In genomic region chr2:203018181-203018580, GRCh38 we compare ENCODE assay signal across 8 cellular contexts. TPM values are rescaled to one million over a fixed set of nuclear protein-coding genes. Genes with fewer than 3 reads are reported as not detected.
DNase-seq lines count a peak whose midpoint lies in the region; ATAC-seq and TF ChIP-seq lines count a peak whose summit lies in the region.

No MANE protein-coding gene starts in this region.

- H3K4ac ChIP-seq in neuronal stem cell (ENCODE audit: low read length): no peak overlapping the region

- H3K4me3 ChIP-seq in PC-3 (ENCODE audit: low read length): peak overlapping the region; percentile 60
- H3K4me3 ChIP-seq in epithelial cell of esophagus (ENCODE audit: low read length): peak overlapping the region; percentile 92
- H3K4me3 ChIP-seq in neuronal stem cell (ENCODE audit: low read length in 2 of 2): peak overlapping the region in 1 of 2 donors; percentile 25

- H3K27ac ChIP-seq in PC-3 (ENCODE audit: low read length) (no peak overlapping the region), neuronal stem cell (replicated peaks; ENCODE audit: low read length) (no peak overlapping the region)

- WGBS in neuronal stem cell (ENCODE audit: extremely low coverage in 2 of 2, insufficient read length in 2 of 2, insufficient replicate concordance in 1 of 2), 2 donors: no CpG with 5 or more reads among the region's 1 CpG

- intact Hi-C loops in Calu3 (cut with micrococcal nuclease; ENCODE audit: unreplicated experiment): loop anchor here (10.0 kb wide), 1 partner anchor 383 kb away; the partner anchor contains the start of gene FAM117B
- intact Hi-C loops in PC-3 (cut with micrococcal nuclease): no loop called here

- H3K36me3 Mint-ChIP-seq in Calu3 (ENCODE audit: insufficient read depth, unreplicated experiment): peaks cover 33% of the 10 kb centered on the region

- H3K18ac ChIP-seq in neuronal stem cell (ENCODE audit: low read length): no peak overlapping the region

- H2BK12ac ChIP-seq in neuronal stem cell (ENCODE audit: low read length): no peak overlapping the region

- ATAC-seq in PC-3 (no peak), HG03378 (IDR thresholded peaks at IDR 0.05; ENCODE audit: unreplicated experiment) (no peak)

- no peaks in the 10 kb centered on the region for H3K9me2 ChIP-seq in PC-3 (replicated peaks; ENCODE audit: low read length)

- H2BK5ac ChIP-seq in neuronal stem cell (ENCODE audit: low read length): no peak overlapping the region

- no peak overlapping the region for H3K23ac ChIP-seq in neuronal stem cell (ENCODE audit: low read depth, low read length, poor library complexity)

- peaks cover 25% of the 10 kb centered on the region for H3K4me1 Mint-ChIP-seq in Calu3 (ENCODE audit: low read depth, unreplicated experiment)

- H3K79me2 ChIP-seq in PC-3 (ENCODE audit: low read length): peaks cover 57% of the 10 kb centered on the region

- H4K20me1 ChIP-seq in PC-3 (ENCODE audit: low read length): 0 out of 2 replicates have a peak, but pooled peaks cover 2% of the 10 kb centered on the region

- CTCF ChIA-PET in Calu3 (lab: Charles Lee): interaction anchor here (0.6 to 1.9 kb wide), 2 partner anchors 107 to 226 kb away, joined by 4 to 7 read pairs; partner anchors contain the start of genes CARF and WDR12
- CTCF ChIA-PET in PC-3 (lab: Charles Lee): interaction anchor here (0.6 kb wide), 1 partner anchor 1785 kb away, joined by 3 read pairs; no protein-coding TSS in a partner anchor

- peak overlapping the region; percentile 67 for H3K4me3 Mint-ChIP-seq in Calu3 (ENCODE audit: low read depth, unreplicated experiment)

- no TSS peak for BruUV-seq in Calu3 (replicated peaks; lab: Mats Ljungman, UMichigan)
- no TSS peak for BruUV-seq in PC-3 (replicated peaks; lab: Mats Ljungman, UMichigan)

- no peak for DNase-seq in Calu3
- DNase-seq in PC-3: no peak
- peak; percentile 20 for DNase-seq in epithelial cell of esophagus (ENCODE audit: low read depth)
- no peak for DNase-seq in neuronal stem cell (ENCODE audit: low spot score)
- DNase-seq in NCI-H1436 treated with DMSO at 0.1 percent for 48 hours (lab: John Stamatoyannopoulos, UW): no peak
- DNase-seq in activated CD4-positive, CD25-positive, alpha-beta regulatory T cell treated with anti-CD3 and anti-CD28 coated beads, Interleukin-2, amount 50 U/mL, for 72 hours: no peak
- DNase-seq in ureter (ENCODE audit: low spot score): no peak

- H3K79me1 ChIP-seq in neuronal stem cell (ENCODE audit: low read depth, low read length): no peaks in the 10 kb centered on the region

- H3K4me1 ChIP-seq in PC-3 (ENCODE audit: insufficient read depth, low read length) (peaks cover 44% of the 10 kb centered on the region), neuronal stem cell (ENCODE audit: control insufficient read depth in 2 of 2, insufficient read depth in 1 of 2, low read depth in 1 of 2, low read length in 2 of 2) (peaks cover 3 to 18% of the 10 kb centered on the region in 2 donors)

- no peak overlapping the region for H2AK5ac ChIP-seq in neuronal stem cell (ENCODE audit: low read depth, low read length)

- POLR2A ChIA-PET in PC-3 (lab: Charles Lee; ENCODE audit: unreplicated experiment): interaction anchor here (0.6 kb wide), 2 partner anchors 15 to 85 kb away, joined by 7 read pairs; no protein-coding TSS in a partner anchor

- H2BK15ac ChIP-seq in neuronal stem cell (ENCODE audit: low read length): no peak overlapping the region

- H3K14ac ChIP-seq in neuronal stem cell (ENCODE audit: low read length): no peak overlapping the region

- H2AFZ ChIP-seq in PC-3 (ENCODE audit: low read length) (no peak overlapping the region), neuronal stem cell (ENCODE audit: low read length) (peak overlapping the region; percentile 27)

- no peaks in the 10 kb centered on the region for H3K36me3 ChIP-seq in PC-3 (ENCODE audit: low read depth, low read length)
- H3K36me3 ChIP-seq in neuronal stem cell (replicated peaks in 1 of 2; ENCODE audit: control insufficient read depth in 2 of 2, insufficient read depth in 2 of 2, low read length in 2 of 2): peaks cover 0 to 3% of the 10 kb centered on the region in 2 donors

- no peaks in the 10 kb centered on the region for H3K9me3 ChIP-seq in PC-3 (ENCODE audit: low read length)
- no peaks in the 10 kb centered on the region for H3K9me3 ChIP-seq in neuronal stem cell (replicated peaks in 1 of 2; ENCODE audit: control insufficient read depth in 2 of 2, insufficient read depth in 1 of 2, low read depth in 1 of 2, low read length in 2 of 2)

- no peak overlapping the region for H4K91ac ChIP-seq in neuronal stem cell (ENCODE audit: low read depth, low read length, poor library complexity)

- H3K27me3 Mint-ChIP-seq in Calu3 (ENCODE audit: unreplicated experiment): no peaks in the 10 kb centered on the region

- no peaks in the 10 kb centered on the region for H3K9me3 Mint-ChIP-seq in Calu3 (ENCODE audit: low read depth, unreplicated experiment)

- no peaks in the 10 kb centered on the region for H3K27me3 ChIP-seq in PC-3 (ENCODE audit: low read length)
- no peaks in the 10 kb centered on the region for H3K27me3 ChIP-seq in neuronal stem cell (ENCODE audit: control insufficient read depth in 3 of 3, insufficient read depth in 3 of 3, low read depth in 1 of 3, low read length in 3 of 3)

- H3K4me2 ChIP-seq in PC-3 (ENCODE audit: low read length) (peak overlapping the region; percentile 87), neuronal stem cell (ENCODE audit: insufficient read depth, low read length, poor library complexity, severe bottlenecking) (no peak overlapping the region)

- peak overlapping the region; percentile 53 for H3K27ac Mint-ChIP-seq in Calu3 (ENCODE audit: unreplicated experiment)

- no peak overlapping the region for H2BK120ac ChIP-seq in neuronal stem cell (ENCODE audit: low read depth, low read length)

- no peak overlapping the region for H4K8ac ChIP-seq in neuronal stem cell (ENCODE audit: low read depth, low read length)

- TF ChIP-seq CTCF in Calu3 (IDR thresholded peaks at IDR 0.05; ENCODE audit: unreplicated experiment): no peak
- TF ChIP-seq CTCF in PC-3 (conservative IDR thresholded peaks at IDR 0.05; ENCODE audit: low read depth, low read length): no peak
- no peak for TF ChIP-seq CTCF in epithelial cell of esophagus (IDR thresholded peaks at IDR 0.05; ENCODE audit: insufficient read depth, low read depth, low read length, missing control alignments)

- H3K9ac ChIP-seq in PC-3 (ENCODE audit: low read length) (no peak overlapping the region; the same call in 1 of the 2 replicates), neuronal stem cell (ENCODE audit: low read depth, low read length, poor library complexity) (no peak overlapping the region)

- no peaks in the 10 kb centered on the region for H3F3A ChIP-seq in PC-3 (ENCODE audit: low read length, unreplicated experiment)

RNA-seq across cellular contexts. Expression of gene NBEAL1, which starts 3.5 kb away (rescaled TPM):
- 31.4 and 37.6 TPM in 2 replicates for total RNA-seq in Calu3 (2022)
- 9.9 and 14.5 TPM in 2 replicates for total RNA-seq in PC-3 (2014; rRNA removed)
- polyA plus RNA-seq in neuronal stem cell (2013, experiment 1 of 2): 11.4 TPM
- 12.4 TPM for polyA plus RNA-seq in neuronal stem cell (2013, experiment 2 of 2)
- total RNA-seq in ureter: 71.7 TPM
